In genomic region chr1:202093856-202094255, GRCh38 we compare ENCODE assay signal across 1 cellular context.
TF ChIP-seq lines count a peak whose summit lies in the region.

No MANE protein-coding gene starts in this region.

TF ChIP-seq in HepG2, 621 proteins besides CTCF, POLR2A, EP300 and RAD21 (continued from another document):
- TF ChIP-seq TFAP4 (IDR thresholded peaks at IDR 0.05; ENCODE audit: borderline replicate concordance, low read depth): no peak
